8 cellular contexts compared by ENCODE assay signal in genomic region chr12:76560083-76560491, GRCh38. TPM values are rescaled to one million over a fixed set of nuclear protein-coding genes. Genes with fewer than 3 reads are reported as not detected.
DNase-seq lines count a peak whose midpoint lies in the region; ATAC-seq and TF ChIP-seq lines count a peak whose summit lies in the region.

No MANE protein-coding gene starts in this region.

- TF ChIP-seq CTCF in hepatocyte (IDR thresholded peaks at IDR 0.05; ENCODE audit: poor library complexity): no peak

- peak overlapping the region; percentile 92 to 93 for H3K27ac Mint-ChIP-seq in T-cell
- peak overlapping the region; percentile 99 for H3K27ac Mint-ChIP-seq in stimulated activated naive B cell treated with anti-CD40 and anti-IgM and Interleukin-4, amounts not matched to agents 10 μg/mL and 1 μg/mL and 100 μg/mL, for 72 hours

- DNase-seq in DMS53 treated with DMSO at 0.1 percent for 48 hours (lab: John Stamatoyannopoulos, UW; ENCODE audit: unreplicated experiment) (peak; percentile 79), DMS53 (lab: John Stamatoyannopoulos, UW) (no peak), T-cell (no peak), hepatocyte (ENCODE audit: low spot score) (no peak), DMS 273 treated with DMSO at 0.1 percent for 48 hours (lab: John Stamatoyannopoulos, UW) (no peak), NCI-H446 (lab: John Stamatoyannopoulos, UW) (no peak)
- no peak for DNase-seq in stimulated activated naive B cell treated with anti-CD40 and anti-IgM and Interleukin-4, amounts not matched to agents 10 μg/mL and 1 μg/mL and 100 μg/mL, for 72 hours

- no peaks in the 10 kb centered on the region for H3K9me2 ChIP-seq in hepatocyte (replicated peaks; ENCODE audit: insufficient read depth)

- H3K27ac ChIP-seq in hepatocyte: peak overlapping the region; percentile 99

- H3K36me3 Mint-ChIP-seq in T-cell: no peaks in the 10 kb centered on the region
- H3K36me3 Mint-ChIP-seq in stimulated activated naive B cell treated with anti-CD40 and anti-IgM and Interleukin-4, amounts not matched to agents 10 μg/mL and 1 μg/mL and 100 μg/mL, for 72 hours: peaks cover 10% of the 10 kb centered on the region in 2 donors

- H3K9me3 Mint-ChIP-seq in T-cell: no peaks in the 10 kb centered on the region
- no peaks in the 10 kb centered on the region for H3K9me3 Mint-ChIP-seq in stimulated activated naive B cell treated with anti-CD40 and anti-IgM and Interleukin-4, amounts not matched to agents 10 μg/mL and 1 μg/mL and 100 μg/mL, for 72 hours

- H3K36me3 ChIP-seq in hepatocyte (replicated peaks; ENCODE audit: insufficient read depth, low read depth): no peaks in the 10 kb centered on the region

- peak overlapping the region; percentile 99 for H2AFZ ChIP-seq in hepatocyte

- H3K4me3 ChIP-seq in hepatocyte: peak overlapping the region; percentile 46

- H3K4me1 ChIP-seq in hepatocyte (ENCODE audit: insufficient read depth): peaks cover 9% of the 10 kb centered on the region

- H3K4me1 Mint-ChIP-seq in T-cell: peaks cover 35 to 36% (median 36%) of the 10 kb centered on the region in 3 donors
- peaks cover 9 to 27% of the 10 kb centered on the region in 2 donors for H3K4me1 Mint-ChIP-seq in stimulated activated naive B cell treated with anti-CD40 and anti-IgM and Interleukin-4, amounts not matched to agents 10 μg/mL and 1 μg/mL and 100 μg/mL, for 72 hours

- CTCF ChIA-PET in T-cell (lab: Charles Lee): interaction anchor here (0.6 to 0.8 kb wide), 2 partner anchors 27 to 1074 kb away, joined by 3 read pairs; no protein-coding TSS in a partner anchor

- ATAC-seq in HG02840 (IDR thresholded peaks at IDR 0.05; ENCODE audit: low FRiP score, unreplicated experiment) (peak; percentile 43), T-cell (replicated peaks in 1 of 4) (peak in 2 of 4 experiments; percentile 11 to 20)
- no peak for ATAC-seq in stimulated activated naive B cell treated with anti-CD40 and anti-IgM and Interleukin-4, amounts not matched to agents 10 μg/mL and 1 μg/mL and 100 μg/mL, for 72 hours (replicated peaks)

- POLR2A ChIA-PET in T-cell (lab: Charles Lee): interaction anchor here in 1 of 2 donors (0.6 kb wide), 1 partner anchor 12 kb away, joined by 3 read pairs; no protein-coding TSS in a partner anchor

- peak overlapping the region; percentile 93 to 95 (median 94) for H3K4me3 Mint-ChIP-seq in T-cell
- peak overlapping the region; percentile 96 to 99 for H3K4me3 Mint-ChIP-seq in stimulated activated naive B cell treated with anti-CD40 and anti-IgM and Interleukin-4, amounts not matched to agents 10 μg/mL and 1 μg/mL and 100 μg/mL, for 72 hours

- H3K27me3 Mint-ChIP-seq in T-cell: no peaks in the 10 kb centered on the region
- no peaks in the 10 kb centered on the region for H3K27me3 Mint-ChIP-seq in stimulated activated naive B cell treated with anti-CD40 and anti-IgM and Interleukin-4, amounts not matched to agents 10 μg/mL and 1 μg/mL and 100 μg/mL, for 72 hours

- peak overlapping the region; percentile 83 for H3K4me2 ChIP-seq in hepatocyte

- no peaks in the 10 kb centered on the region for H4K20me1 ChIP-seq in hepatocyte (ENCODE audit: insufficient read depth, poor library complexity, severe bottlenecking)

- WGBS in hepatocyte (ENCODE audit: low lambda C conversion rate, missing lambda C conversion rate): 25% methylated on average over 8 of the region's 8 CpGs

- H3K79me2 ChIP-seq in hepatocyte: peaks cover 34% of the 10 kb centered on the region

- H3K9me3 ChIP-seq in hepatocyte (ENCODE audit: low read depth): no peaks in the 10 kb centered on the region

- H3K27me3 ChIP-seq in hepatocyte: no peaks in the 10 kb centered on the region

RNA-seq across cellular contexts. Expression of gene OSBPL8, which starts 0.5 kb away (rescaled TPM):
- total RNA-seq in T-cell: 100 to 1,000 TPM; 122 to 152 (median 130) TPM
- total RNA-seq in hepatocyte: 73.0 and 82.5 TPM in 2 replicates
- polyA plus RNA-seq in hepatocyte: 20.1 and 21.4 TPM in 2 replicates
